1 cellular context compared by ENCODE assay signal in the genomic region with DNA sequence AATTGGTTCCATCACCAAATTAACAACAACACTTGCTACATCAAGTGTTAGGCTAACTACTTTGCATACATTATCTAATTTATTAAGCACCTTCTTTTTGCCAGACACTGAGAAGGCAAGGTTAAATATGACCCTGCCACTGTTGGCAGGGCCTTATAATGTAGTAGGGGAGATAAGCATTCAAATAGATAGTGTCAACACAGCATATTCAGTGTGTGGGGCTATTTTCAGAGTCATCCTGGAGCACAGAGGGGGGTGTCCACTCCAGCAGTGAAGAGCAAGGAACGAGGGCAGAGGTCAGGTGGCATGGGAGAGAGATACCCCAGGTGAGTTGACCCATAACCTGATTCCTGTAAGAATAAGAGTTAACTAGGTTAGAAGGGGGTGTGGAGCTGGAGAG.
TF ChIP-seq lines count a peak whose summit lies in the region.

No MANE protein-coding gene starts in this region.

TF ChIP-seq in WTC11, 78 proteins besides CTCF, POLR2A, EP300 and RAD21 (continued from another document):
- no peak for TF ChIP-seq ZNF138 (CRISPR knock-in tag; conservative IDR thresholded peaks at IDR 0.05)
- TF ChIP-seq CREM (CRISPR knock-in tag; IDR thresholded peaks at IDR 0.05), result no peak
- no peak for TF ChIP-seq GABPB1 (CRISPR knock-in tag; IDR thresholded peaks at IDR 0.05)
- TF ChIP-seq ZNF423 (CRISPR knock-in tag; IDR thresholded peaks at IDR 0.05), result no peak
- no peak for TF ChIP-seq EMX1 (CRISPR knock-in tag; IDR thresholded peaks at IDR 0.05)
- TF ChIP-seq FOXJ3 (CRISPR knock-in tag; IDR thresholded peaks at IDR 0.05; ENCODE audit: borderline replicate concordance), result no peak
